Comparison of ENCODE assay signal across 17 cellular contexts in genomic region chr22:30946354-30946753, GRCh38. TPM values are rescaled to one million over a fixed set of nuclear protein-coding genes. Genes with fewer than 3 reads are reported as not detected.
DNase-seq lines count a peak whose midpoint lies in the region; ATAC-seq and TF ChIP-seq lines count a peak whose summit lies in the region.
"Had no signal": no experiment of that assay in that cellular context is flagged by ENCODE, and none has a peak within 500 bp of the region (broad histone marks: within the 10 kb centered on the region; RNA-seq: fewer than 3 reads in every experiment).

No MANE protein-coding gene starts in this region.

- H3K4me3 ChIP-seq in gastroesophageal sphincter: no peak overlapping the region
- H3K4me3 ChIP-seq: ovary, spleen had no signal

- no peak for ATAC-seq in activated naive CD8-positive, alpha-beta T cell treated with anti-CD3 and anti-CD28 coated beads, Interleukin-2, amount 50 U/mL, for 24 hours
- ATAC-seq in gastroesophageal sphincter: no peak
- ATAC-seq: CD8-positive, alpha-beta T cell; stimulated activated naive B cell treated with anti-CD40 and anti-IgM and Interleukin-4, amounts not matched to agents 10 μg/mL and 1 μg/mL and 100 μg/mL, for 72 hours had no signal

- TF ChIP-seq POLR2A in gastroesophageal sphincter (IDR thresholded peaks at IDR 0.05): no peak

- peak overlapping the region; percentile 34 to 83 (median 82) for H3K27ac ChIP-seq in gastroesophageal sphincter
- H3K27ac ChIP-seq in substantia nigra (ENCODE audit: low read depth, low read length, poor library complexity, severe bottlenecking): peak overlapping the region; percentile 55
- H3K27ac ChIP-seq: ovary, spleen had no signal

- WGBS in gastroesophageal sphincter (ENCODE audit: low coverage in 1 of 2), 2 donors: 53 to 82% methylated on average over 3 to 4 of the region's 7 CpGs

- peaks cover 42% of the 10 kb centered on the region for H3K36me3 Mint-ChIP-seq in activated naive CD8-positive, alpha-beta T cell
- peaks cover 56% of the 10 kb centered on the region for H3K36me3 Mint-ChIP-seq in activated naive CD8-positive, alpha-beta T cell treated with anti-CD3 and anti-CD28 coated beads, Interleukin-2, amount 50 U/mL, for 24 hours (ENCODE audit: low read depth)
- peaks cover 53% of the 10 kb centered on the region for H3K36me3 Mint-ChIP-seq in activated naive CD8-positive, alpha-beta T cell treated with anti-CD3 and anti-CD28 coated beads for 36 hours
- peaks cover 45% of the 10 kb centered on the region for H3K36me3 Mint-ChIP-seq in chondrocyte (ENCODE audit: low read depth)

- H3K4me3 Mint-ChIP-seq in activated naive CD8-positive, alpha-beta T cell: no peak overlapping the region
- H3K4me3 Mint-ChIP-seq in activated naive CD8-positive, alpha-beta T cell treated with anti-CD3 and anti-CD28 coated beads, Interleukin-2, amount 50 U/mL, for 24 hours: no peak overlapping the region
- H3K4me3 Mint-ChIP-seq in activated naive CD8-positive, alpha-beta T cell treated with anti-CD3 and anti-CD28 coated beads for 36 hours: no peak overlapping the region
- no peak overlapping the region for H3K4me3 Mint-ChIP-seq in chondrocyte (ENCODE audit: unreplicated experiment)
- H3K4me3 Mint-ChIP-seq: CD8-positive, alpha-beta T cell; stimulated activated naive B cell treated with anti-CD40 and anti-IgM and Interleukin-4, amounts not matched to agents 10 μg/mL and 1 μg/mL and 100 μg/mL, for 72 hours; T-helper 2 cell treated with Interferon-gamma antibody and Interleukin-4, amounts not matched to agents 5 μg/mL and 100 μg/mL, for 36 hours had no signal

- H3K27me3 Mint-ChIP-seq in activated naive CD8-positive, alpha-beta T cell: no peaks in the 10 kb centered on the region
- H3K27me3 Mint-ChIP-seq in activated naive CD8-positive, alpha-beta T cell treated with anti-CD3 and anti-CD28 coated beads, Interleukin-2, amount 50 U/mL, for 24 hours: no peaks in the 10 kb centered on the region
- no peaks in the 10 kb centered on the region for H3K27me3 Mint-ChIP-seq in activated naive CD8-positive, alpha-beta T cell treated with anti-CD3 and anti-CD28 coated beads for 36 hours
- no peaks in the 10 kb centered on the region for H3K27me3 Mint-ChIP-seq in chondrocyte (ENCODE audit: low read depth)
- H3K27me3 Mint-ChIP-seq: stimulated activated naive B cell treated with anti-CD40 and anti-IgM and Interleukin-4, amounts not matched to agents 10 μg/mL and 1 μg/mL and 100 μg/mL, for 72 hours had no signal

- peaks cover 64% of the 10 kb centered on the region for H3K4me1 Mint-ChIP-seq in activated naive CD8-positive, alpha-beta T cell (ENCODE audit: low read depth)
- peaks cover 45% of the 10 kb centered on the region for H3K4me1 Mint-ChIP-seq in activated naive CD8-positive, alpha-beta T cell treated with anti-CD3 and anti-CD28 coated beads, Interleukin-2, amount 50 U/mL, for 24 hours
- peaks cover 50% of the 10 kb centered on the region for H3K4me1 Mint-ChIP-seq in activated naive CD8-positive, alpha-beta T cell treated with anti-CD3 and anti-CD28 coated beads for 36 hours
- H3K4me1 Mint-ChIP-seq in chondrocyte (ENCODE audit: low read depth): peaks cover 8% of the 10 kb centered on the region

- H3K9me3 ChIP-seq in gastroesophageal sphincter: no peaks in the 10 kb centered on the region
- H3K9me3 ChIP-seq: ovary, spleen had no signal

- peaks cover 3 to 46% (median 21%) of the 10 kb centered on the region in 3 donors for H3K4me1 ChIP-seq in gastroesophageal sphincter

- TF ChIP-seq EP300 in gastroesophageal sphincter (IDR thresholded peaks at IDR 0.05): no peak

- DNase-seq in activated naive CD8-positive, alpha-beta T cell treated with anti-CD3 and anti-CD28 coated beads, Interleukin-2, amount 50 U/mL, for 24 hours: no peak
- no peak for DNase-seq in activated naive CD8-positive, alpha-beta T cell treated with anti-CD3 and anti-CD28 coated beads for 36 hours
- no peak for DNase-seq in substantia nigra (lab: John Stamatoyannopoulos, UW)
- DNase-seq in chondrocyte (ENCODE audit: low spot score): no peak
- no peak for DNase-seq in GM10266 (ENCODE audit: extremely low spot score)
- no peak for DNase-seq in OCI-M1 (lab: John Stamatoyannopoulos, UW)
- DNase-seq: activated CD8-positive, alpha-beta memory T cell treated with anti-CD3 and anti-CD28 coated beads, Interleukin-2, amount 50 U/mL, for 48 hours; DND-41; NCI-H1694; NCI-H345; ovary; spleen; stimulated activated naive B cell treated with anti-CD40 and anti-IgM and Interleukin-4, amounts not matched to agents 10 μg/mL and 1 μg/mL and 100 μg/mL, for 72 hours had no signal

- H3K27ac Mint-ChIP-seq in activated naive CD8-positive, alpha-beta T cell: peak overlapping the region; percentile 73
- H3K27ac Mint-ChIP-seq in activated naive CD8-positive, alpha-beta T cell treated with anti-CD3 and anti-CD28 coated beads, Interleukin-2, amount 50 U/mL, for 24 hours: no peak overlapping the region
- H3K27ac Mint-ChIP-seq in activated naive CD8-positive, alpha-beta T cell treated with anti-CD3 and anti-CD28 coated beads for 36 hours: peak overlapping the region; percentile 47
- H3K27ac Mint-ChIP-seq in chondrocyte (ENCODE audit: unreplicated experiment): no peak overlapping the region
- H3K27ac Mint-ChIP-seq: CD8-positive, alpha-beta T cell had no signal

- no peaks in the 10 kb centered on the region for H3K9me3 Mint-ChIP-seq in activated naive CD8-positive, alpha-beta T cell (ENCODE audit: low read depth)
- H3K9me3 Mint-ChIP-seq in activated naive CD8-positive, alpha-beta T cell treated with anti-CD3 and anti-CD28 coated beads, Interleukin-2, amount 50 U/mL, for 24 hours: no peaks in the 10 kb centered on the region
- H3K9me3 Mint-ChIP-seq in activated naive CD8-positive, alpha-beta T cell treated with anti-CD3 and anti-CD28 coated beads for 36 hours: no peaks in the 10 kb centered on the region
- no peaks in the 10 kb centered on the region for H3K9me3 Mint-ChIP-seq in chondrocyte (ENCODE audit: low read depth)
- H3K9me3 Mint-ChIP-seq: CD8-positive, alpha-beta T cell; stimulated activated naive B cell treated with anti-CD40 and anti-IgM and Interleukin-4, amounts not matched to agents 10 μg/mL and 1 μg/mL and 100 μg/mL, for 72 hours; T-helper 2 cell treated with Interferon-gamma antibody and Interleukin-4, amounts not matched to agents 5 μg/mL and 100 μg/mL, for 36 hours had no signal

- TF ChIP-seq CTCF in gastroesophageal sphincter (IDR thresholded peaks at IDR 0.05) (no peak), chondrocyte (IDR thresholded peaks at IDR 0.05) (no peak), GM10266 (IDR thresholded peaks at IDR 0.05; ENCODE audit: control insufficient read depth, insufficient read depth, low read depth, missing control alignments) (no peak)

- H3K27me3 ChIP-seq in gastroesophageal sphincter: no peaks in the 10 kb centered on the region
- H3K27me3 ChIP-seq: ovary, spleen had no signal

- H3K36me3 ChIP-seq in gastroesophageal sphincter: peaks cover 0 to 84% of the 10 kb centered on the region in 2 donors
- H3K36me3 ChIP-seq: ovary had no signal

RNA-seq across cellular contexts. Expression of gene MORC2, which starts 22.2 kb away (rescaled TPM):
- total RNA-seq in activated naive CD8-positive, alpha-beta T cell treated with anti-CD3 and anti-CD28 coated beads for 36 hours: 10 to 100 TPM; 24.9 to 25.7 TPM
- total RNA-seq in gastroesophageal sphincter: 10 to 100 TPM; 11.3 to 36.0 (median 29.6) TPM
- total RNA-seq in chondrocyte: 29.3 to 31.6 TPM (median 29.6 TPM) in 3 replicates

RNA-seq across cellular contexts. Expression of gene TUG1, which starts 22.7 kb away (rescaled TPM):
- total RNA-seq in activated naive CD8-positive, alpha-beta T cell treated with anti-CD3 and anti-CD28 coated beads for 36 hours: 10 to 100 TPM; 45.6 to 47.4 TPM
- total RNA-seq in gastroesophageal sphincter (10 to 100 TPM; 53.8 to 89.8 (median 66.1) TPM), chondrocyte (74.7 to 81.4 TPM (median 76.8 TPM) in 3 replicates)

Comparison
In these comparisons a context has a peak if more than half of its experiments do, and no peak if none do; other contexts are left out.
1. H3K27ac Mint-ChIP-seq: peak in activated naive CD8-positive, alpha-beta T cell (single experiment) and activated naive CD8-positive, alpha-beta T cell treated with anti-CD3 and anti-CD28 coated beads for 36 hours (single experiment); none in activated naive CD8-positive, alpha-beta T cell treated with anti-CD3 and anti-CD28 coated beads, Interleukin-2, amount 50 U/mL, for 24 hours (single experiment) and chondrocyte (single experiment).